1 cellular context compared by ENCODE assay signal in genomic region chr1:197066719-197067456, GRCh38.
TF ChIP-seq lines count a peak whose summit lies in the region.

TSS of gene F13B (minus strand) at chr1:197067260. CDS start at chr1:197067223, 37 bp downstream.

TF ChIP-seq in HCT116, 20 proteins besides CTCF, POLR2A, EP300 and RAD21 (continued from another document):
- TF ChIP-seq, protein P1, sequence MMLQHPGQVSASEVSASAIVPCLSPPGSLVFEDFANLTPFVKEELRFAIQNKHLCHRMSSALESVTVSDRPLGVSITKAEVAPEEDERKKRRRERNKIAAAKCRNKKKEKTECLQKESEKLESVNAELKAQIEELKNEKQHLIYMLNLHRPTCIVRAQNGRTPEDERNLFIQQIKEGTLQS (IDR thresholded peaks at IDR 0.05) = no peak
- TF ChIP-seq ZBTB33 (IDR thresholded peaks at IDR 0.05; ENCODE audit: extremely low read depth, insufficient replicate concordance, low read length) = no peak
- TF ChIP-seq EZH2phosphoT487 (IDR thresholded peaks at IDR 0.05; ENCODE audit: borderline replicate concordance) = no peak
- no peak for TF ChIP-seq ZNF274 (IDR thresholded peaks at IDR 0.05; ENCODE audit: low read depth, low read length)
- TF ChIP-seq MAX (IDR thresholded peaks at IDR 0.05) = no peak
- TF ChIP-seq CEBPB (IDR thresholded peaks at IDR 0.05; ENCODE audit: low read depth) = no peak
- TF ChIP-seq FOSL1 (IDR thresholded peaks at IDR 0.05; ENCODE audit: low read depth) = no peak
- no peak for TF ChIP-seq POLR2AphosphoS5 (IDR thresholded peaks at IDR 0.05; ENCODE audit: low read depth, low read length)
- no peak for TF ChIP-seq TCF7L2 (IDR thresholded peaks at IDR 0.05; ENCODE audit: borderline replicate concordance, extremely low read depth, insufficient read depth, insufficient read length)
- TF ChIP-seq JUND (IDR thresholded peaks at IDR 0.05) = no peak
- no peak for TF ChIP-seq CBX3 (IDR thresholded peaks at IDR 0.05; ENCODE audit: low read depth)
